In the genomic region with DNA sequence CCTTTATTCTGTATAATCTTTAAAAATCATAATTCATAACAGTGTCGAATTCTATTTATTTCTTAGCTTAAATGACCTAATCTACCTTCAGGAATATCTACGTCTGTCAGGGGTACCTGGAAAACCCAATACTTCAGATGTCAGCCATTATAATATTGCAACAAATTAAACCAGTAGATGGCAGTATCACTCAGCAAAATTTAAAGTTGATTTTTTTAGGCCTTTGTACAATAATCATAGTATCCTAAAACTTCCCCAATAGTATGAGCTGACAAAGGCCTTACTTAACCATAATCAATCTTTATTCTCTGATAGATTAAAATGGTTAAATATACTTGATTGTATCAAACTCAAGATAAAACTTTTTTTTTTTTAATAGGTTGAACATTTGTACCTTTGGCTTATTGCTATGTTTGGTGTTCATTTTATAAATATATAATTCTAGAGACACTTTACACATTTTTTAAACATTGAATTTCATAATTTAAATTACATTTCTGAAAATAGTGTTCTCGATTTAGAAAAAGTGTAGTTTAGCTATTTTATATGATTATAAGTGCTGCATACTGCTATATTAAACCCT, we compare ENCODE assay signal across 8 cellular contexts.
DNase-seq lines count a peak whose midpoint lies in the region; ATAC-seq, FAIRE-seq and TF ChIP-seq lines count a peak whose summit lies in the region.

No MANE protein-coding gene starts in this region.

- no peak overlapping the region for H3K4me3 ChIP-seq in HepG2 (replicated peaks in 1 of 3; ENCODE audit: insufficient read depth in 1 of 3, low read depth in 2 of 3, low read length in 3 of 3)

- POLR2A ChIA-PET in HepG2 (lab: Yijun Ruan, JAX), result no interaction called here

- no peak overlapping the region for H3K4me3 Mint-ChIP-seq in stimulated activated memory B cell treated with anti-CD40 and anti-IgM and Interleukin-4, amounts not matched to agents 10 μg/mL and 1 μg/mL and 100 μg/mL, for 72 hours

- no peaks in the 10 kb centered on the region for H3K27me3 Mint-ChIP-seq in stimulated activated memory B cell treated with anti-CD40 and anti-IgM and Interleukin-4, amounts not matched to agents 10 μg/mL and 1 μg/mL and 100 μg/mL, for 72 hours

- no TSS peak for BruUV-seq in HepG2 (replicated peaks; lab: Mats Ljungman, UMichigan)

- no peak overlapping the region for H3K4me2 ChIP-seq in HepG2 (ENCODE audit: low read depth, low read length)

- peak; percentile 41 for DNase-seq in ACHN
- DNase-seq in Kasumi-1 (lab: John Stamatoyannopoulos, UW), result peak; percentile 60
- DNase-seq in amniotic epithelial cell (ENCODE audit: low read depth), result peak; percentile 3
- DNase-seq in HepG2 (ENCODE audit: low spot score), result peak; percentile 5
- DNase-seq in stimulated activated CD8-positive, alpha-beta memory T cell treated with anti-CD3 and anti-CD28 coated beads, Interleukin-4, amount 100 ng/mL, for 48 hours, result no peak

- no peak overlapping the region for H3K9ac ChIP-seq in HepG2 (ENCODE audit: insufficient read depth, low read depth, low read length)

- H3K79me2 ChIP-seq in HepG2 (ENCODE audit: insufficient read depth, low read length), result no peaks in the 10 kb centered on the region

- peak; percentile 80 for ATAC-seq in GM18870 (IDR thresholded peaks at IDR 0.05; ENCODE audit: unreplicated experiment)
- ATAC-seq in HepG2, result peak; percentile 39; the same call in 2 of the 3 replicates
- ATAC-seq in stimulated activated memory B cell treated with anti-CD40 and anti-IgM and Interleukin-4, amounts not matched to agents 10 μg/mL and 1 μg/mL and 100 μg/mL, for 72 hours, result no peak
- ATAC-seq in HG02610 (IDR thresholded peaks at IDR 0.05; ENCODE audit: unreplicated experiment), result no peak

- H3K36me3 Mint-ChIP-seq in stimulated activated memory B cell treated with anti-CD40 and anti-IgM and Interleukin-4, amounts not matched to agents 10 μg/mL and 1 μg/mL and 100 μg/mL, for 72 hours, result no peaks in the 10 kb centered on the region

- WGBS in HepG2 (ENCODE audit: low lambda C conversion rate), result 0% methylated on average over 3 of the region's 3 CpGs

- no peaks in the 10 kb centered on the region for H3K36me3 ChIP-seq in HepG2 (replicated peaks in 1 of 2; ENCODE audit: control insufficient read depth in 1 of 2, insufficient read depth in 2 of 2, low read length in 2 of 2)

- H3K4me1 ChIP-seq in HepG2 (ENCODE audit: insufficient read depth, low read length), result no peaks in the 10 kb centered on the region

- H3K27ac ChIP-seq in HepG2 (ENCODE audit: extremely low read length, insufficient read depth, low read length), result no peak overlapping the region

- no peak for TF ChIP-seq POLR2A in HepG2 (IDR thresholded peaks at IDR 0.05; ENCODE audit: insufficient read depth in 1 of 2, low read depth in 2 of 2, low read length in 2 of 2)

- no peak overlapping the region for H3K27ac Mint-ChIP-seq in stimulated activated memory B cell treated with anti-CD40 and anti-IgM and Interleukin-4, amounts not matched to agents 10 μg/mL and 1 μg/mL and 100 μg/mL, for 72 hours

- H4K20me1 ChIP-seq in HepG2 (ENCODE audit: insufficient read depth, low read length), result no peaks in the 10 kb centered on the region

- in situ Hi-C loops in ACHN (cut with HindIII; ENCODE audit: low pct_ligation_motif_present, low pct_unique_long_range_greater_than_20kb, low sequenced_read_pairs) (no loop called here), HepG2 (cut with HindIII; ENCODE audit: extremely low pct_ligation_motif_present, low pct_unique_long_range_greater_than_20kb) (no loop called here)

- no peak for FAIRE-seq in HepG2 (lab: Jason Lieb, UNC)

- TF ChIP-seq CTCF in HepG2 (CRISPR knock-in tag; IDR thresholded peaks at IDR 0.05), result peak; percentile 47

- intact Hi-C loops in HepG2 (cut with micrococcal nuclease; ENCODE audit: unreplicated experiment), result loop anchor here (10.0 kb wide), 1 partner anchor 324 kb away; no protein-coding TSS in a partner anchor

- CTCF ChIA-PET in HepG2 (lab: Yijun Ruan, JAX; ENCODE audit: low intra/inter-chr PET ratio, low total read pairs), result interaction anchor here (1.4 kb wide), 1 partner anchor 1159 kb away, joined by 4 read pairs; no protein-coding TSS in a partner anchor

- TF ChIP-seq RAD21 in HepG2 (CRISPR knock-in tag; IDR thresholded peaks at IDR 0.05), result no peak

- H3K27me3 ChIP-seq in HepG2 (ENCODE audit: control insufficient read depth in 1 of 2, insufficient read depth in 2 of 2, low read length in 2 of 2), result no peaks in the 10 kb centered on the region

- no peaks in the 10 kb centered on the region for H3K9me3 ChIP-seq in HepG2 (ENCODE audit: low read length)

- TF ChIP-seq EP300 in HepG2 (IDR thresholded peaks at IDR 0.05; ENCODE audit: low read depth in 2 of 2, low read length in 2 of 2) (no peak), HepG2 (CRISPR knock-in tag; IDR thresholded peaks at IDR 0.05; ENCODE audit: borderline replicate concordance) (no peak)

- peaks cover 5% of the 10 kb centered on the region for H3K9me3 Mint-ChIP-seq in stimulated activated memory B cell treated with anti-CD40 and anti-IgM and Interleukin-4, amounts not matched to agents 10 μg/mL and 1 μg/mL and 100 μg/mL, for 72 hours

- no peak overlapping the region for H2AFZ ChIP-seq in HepG2 (ENCODE audit: low read length)

- no peaks in the 10 kb centered on the region for H3K4me1 Mint-ChIP-seq in stimulated activated memory B cell treated with anti-CD40 and anti-IgM and Interleukin-4, amounts not matched to agents 10 μg/mL and 1 μg/mL and 100 μg/mL, for 72 hours

TF ChIP-seq in HepG2, 621 proteins besides CTCF, POLR2A, EP300 and RAD21:
- TF ChIP-seq EED (CRISPR knock-in tag; IDR thresholded peaks at IDR 0.05) (no peak), STAG1 (CRISPR knock-in tag; IDR thresholded peaks at IDR 0.05) (peak; percentile 46)
- TF ChIP-seq, protein P1, sequence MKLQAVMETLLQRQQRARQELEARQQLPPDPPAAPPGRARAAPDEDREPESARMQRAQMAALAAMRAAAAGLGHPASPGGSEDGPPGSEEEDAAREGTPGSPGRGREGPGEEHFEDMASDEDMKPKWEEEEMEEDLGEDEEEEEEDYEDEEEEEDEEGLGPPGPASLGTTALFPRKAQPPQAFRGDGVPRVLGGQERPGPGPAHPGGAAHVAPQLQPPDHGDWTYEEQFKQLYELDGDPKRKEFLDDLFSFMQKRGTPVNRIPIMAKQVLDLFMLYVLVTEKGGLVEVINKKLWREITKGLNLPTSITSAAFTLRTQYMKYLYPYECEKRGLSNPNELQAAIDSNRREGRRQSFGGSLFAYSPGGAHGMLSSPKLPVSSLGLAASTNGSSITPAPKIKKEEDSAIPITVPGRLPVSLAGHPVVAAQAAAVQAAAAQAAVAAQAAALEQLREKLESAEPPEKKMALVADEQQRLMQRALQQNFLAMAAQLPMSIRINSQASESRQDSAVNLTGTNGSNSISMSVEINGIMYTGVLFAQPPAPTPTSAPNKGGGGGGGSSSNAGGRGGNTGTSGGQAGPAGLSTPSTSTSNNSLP (IDR thresholded peaks at IDR 0.05; ENCODE audit: low read depth, low read length), result peak; percentile 90

Comparison
In these comparisons a context has a peak if more than half of its experiments do, and no peak if none do; other contexts are left out.
1. ATAC-seq: peak in GM18870 (single experiment) and HepG2 (single experiment); none in stimulated activated memory B cell treated with anti-CD40 and anti-IgM and Interleukin-4, amounts not matched to agents 10 μg/mL and 1 μg/mL and 100 μg/mL, for 72 hours (single experiment) and HG02610 (single experiment).